In the genomic region with DNA sequence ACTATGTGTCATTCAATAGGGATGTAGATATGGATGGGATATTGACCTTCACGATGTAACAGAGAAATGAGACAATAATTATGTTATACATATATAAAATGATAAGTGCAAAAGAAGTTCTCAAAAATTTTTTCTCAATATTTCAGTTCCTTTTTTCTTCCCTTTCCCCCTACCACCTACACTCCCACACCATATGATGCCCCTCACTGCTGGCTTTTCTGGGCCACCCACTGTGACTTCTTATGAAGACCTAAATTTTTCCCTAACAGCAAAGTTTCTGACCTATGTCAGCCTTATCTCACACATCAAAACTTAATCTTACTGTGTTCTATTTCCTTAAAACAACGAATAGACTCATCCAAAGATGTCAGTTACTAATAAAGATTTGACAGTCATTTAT, we compare ENCODE assay signal across 26 cellular contexts.
"Had no signal": no experiment of that assay in that cellular context is flagged by ENCODE, and none has a peak within 500 bp of the region (broad histone marks: within the 10 kb centered on the region; RNA-seq: fewer than 3 reads in every experiment).

No MANE protein-coding gene starts in this region.

- H3K4me1 Mint-ChIP-seq: T-cell had no signal

- FAIRE-seq: HepG2, RCC 7860 had no signal

- H3K4me3 ChIP-seq: SJSA1, SK-N-MC had no signal

- DNase-seq: IMR-90, Karpas-422, KG1, MM.1S, NCI-H1092, NCI-H1105 treated with DMSO at 0.1 percent for 48 hours, NCI-H1417 treated with DMSO at 0.1 percent for 48 hours, NCI-H146, NCI-H1694 treated with DMSO at 0.1 percent for 48 hours, NCI-H1930, NCI-H2081, NCI-H2107, NCI-H2227 treated with DMSO at 0.1 percent for 48 hours, NCI-H524, NCI-H526 treated with DMSO at 0.1 percent for 48 hours, NCI-H774, Right ventricle myocardium superior, RPMI8226, SIG-M5, SW 1271, T-cell had no signal

- ATAC-seq: HepG2, T-cell had no signal

- H3K36me3 Mint-ChIP-seq: T-cell had no signal

- H3K27ac Mint-ChIP-seq: T-cell; T-helper 1 cell treated with Interleukin-12 subunit alpha and Interleukin-12 subunit beta and Interleukin-4 antibody, amounts not matched to agents 30 μg/mL and 1 μg/mL, for 36 hours had no signal

- H3K4me3 Mint-ChIP-seq: T-cell; T-helper 1 cell treated with Interleukin-12 subunit alpha and Interleukin-12 subunit beta and Interleukin-4 antibody, amounts not matched to agents 30 μg/mL and 1 μg/mL, for 36 hours had no signal
